Comparison of ENCODE assay signal across 10 cellular contexts in the genomic region with DNA sequence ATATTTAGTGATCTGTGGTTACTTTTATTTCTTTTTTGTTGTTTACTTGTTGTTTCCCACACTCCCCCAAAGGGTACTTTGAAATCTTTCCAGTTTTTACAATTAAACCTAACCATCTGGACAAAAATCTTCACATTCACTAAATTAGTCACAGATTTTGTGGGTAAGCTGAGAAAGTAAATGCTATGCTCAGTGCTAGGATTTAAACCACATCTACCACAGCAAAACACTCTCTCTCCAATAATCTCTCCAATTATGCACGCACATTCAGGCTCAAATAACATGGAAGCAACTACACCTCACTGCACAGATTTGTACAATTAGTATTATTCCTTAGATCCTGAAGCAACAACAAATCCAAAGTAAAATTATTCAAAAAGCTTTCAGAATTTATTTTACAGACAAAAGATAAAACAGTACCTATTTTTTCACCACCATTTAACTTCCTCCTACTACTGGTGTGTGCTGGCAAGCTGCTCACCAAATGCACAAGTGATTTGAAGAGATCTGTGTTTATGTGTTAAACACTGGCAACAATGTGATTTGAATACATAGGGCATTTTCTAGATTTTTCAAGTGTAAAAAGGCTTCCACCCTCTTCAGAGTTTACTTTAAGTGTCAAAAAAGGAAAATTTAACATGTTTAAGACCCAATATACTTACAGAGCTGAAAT. TPM values are rescaled to one million over a fixed set of nuclear protein-coding genes. Genes with fewer than 3 reads are reported as not detected.
DNase-seq lines count a peak whose midpoint lies in the region; ATAC-seq, FAIRE-seq and TF ChIP-seq lines count a peak whose summit lies in the region.
"Had no signal": no experiment of that assay in that cellular context is flagged by ENCODE, and none has a peak within 500 bp of the region (broad histone marks: within the 10 kb centered on the region; RNA-seq: fewer than 3 reads in every experiment).

No MANE protein-coding gene starts in this region.

- H3K27me3 ChIP-seq in GM23248 (replicated peaks; ENCODE audit: insufficient read depth) (no peaks in the 10 kb centered on the region), stomach (no peaks in the 10 kb centered on the region), sigmoid colon (no peaks in the 10 kb centered on the region)

- H3K27ac Mint-ChIP-seq in memory B cell = peak overlapping the region; percentile 22
- H3K27ac Mint-ChIP-seq: dendritic cell treated with granulocyte-macrophage colony-stimulating factor and Interleukin-4, amounts not matched to agents 40 ng/mL and 50 ng/mL, for 4 days; stimulated activated naive CD8-positive, alpha-beta T cell treated with anti-CD3 and anti-CD28 coated beads, Interleukin-15, amount 100 ng/mL, for 72 hours had no signal

- H3K36me3 ChIP-seq in GM23248 (ENCODE audit: low read depth) (no peaks in the 10 kb centered on the region), OCI-LY7 (ENCODE audit: insufficient read depth, low read length) (no peaks in the 10 kb centered on the region), stomach (no peaks in the 10 kb centered on the region), sigmoid colon (no peaks in the 10 kb centered on the region)

- BruUV-seq in OCI-LY7 (replicated peaks; lab: Mats Ljungman, UMichigan) = no TSS peak

- H3K9me3 Mint-ChIP-seq in memory B cell = no peaks in the 10 kb centered on the region
- H3K9me3 Mint-ChIP-seq: dendritic cell treated with granulocyte-macrophage colony-stimulating factor and Interleukin-4, amounts not matched to agents 40 ng/mL and 50 ng/mL, for 4 days; stimulated activated naive CD8-positive, alpha-beta T cell treated with anti-CD3 and anti-CD28 coated beads, Interleukin-15, amount 100 ng/mL, for 72 hours had no signal

- no peak overlapping the region for H3K27ac ChIP-seq in GM23248
- H3K27ac ChIP-seq in OCI-LY7 (ENCODE audit: low read depth, low read length, poor library complexity, severe bottlenecking) = peak overlapping the region; percentile 33
- no peak overlapping the region for H3K27ac ChIP-seq in stomach
- peak overlapping the region in 2 of 4 donors; percentile 30 to 56 for H3K27ac ChIP-seq in sigmoid colon

- CTCF ChIA-PET in OCI-LY7 (lab: Charles Lee; ENCODE audit: unreplicated experiment) = interaction anchor here (1.3 kb wide), 1 partner anchor 29 kb away, joined by 3 read pairs; no protein-coding TSS in a partner anchor

- peak overlapping the region; percentile 21 for H3K4me3 Mint-ChIP-seq in memory B cell
- H3K4me3 Mint-ChIP-seq: dendritic cell treated with granulocyte-macrophage colony-stimulating factor and Interleukin-4, amounts not matched to agents 40 ng/mL and 50 ng/mL, for 4 days; stimulated activated naive CD8-positive, alpha-beta T cell treated with anti-CD3 and anti-CD28 coated beads, Interleukin-15, amount 100 ng/mL, for 72 hours had no signal

- H2AFZ ChIP-seq in GM23248 (no peak overlapping the region), OCI-LY7 (ENCODE audit: low read length) (peak overlapping the region; percentile 0; the same call in 1 of the 2 replicates)

- H3F3A ChIP-seq in GM23248 (ENCODE audit: insufficient read depth) = no peaks in the 10 kb centered on the region

- no peaks in the 10 kb centered on the region for H3K9me2 ChIP-seq in GM23248 (ENCODE audit: insufficient read depth)
- H3K9me2 ChIP-seq in OCI-LY7 (ENCODE audit: insufficient read depth, low read length) = no peaks in the 10 kb centered on the region

- WGBS in GM23248 (ENCODE audit: low coverage in 1 of 2, low lambda C conversion rate in 2 of 2, missing lambda C conversion rate in 2 of 2), 2 experiments = 69 to 79% methylated on average over 1 of the region's 1 CpG
- WGBS in stomach, 5 donors = 78 to 88% (median 85%) methylated on average over 1 of the region's 1 CpG
- WGBS in sigmoid colon, 2 donors = 73 to 84% methylated on average over 1 of the region's 1 CpG

- H3K4me2 ChIP-seq in GM23248 (ENCODE audit: unreplicated experiment) = no peak overlapping the region
- H3K4me2 ChIP-seq in OCI-LY7 (ENCODE audit: low read length) = peak overlapping the region; percentile 64

- no peaks in the 10 kb centered on the region for H4K20me1 ChIP-seq in GM23248 (ENCODE audit: insufficient read depth)
- no peaks in the 10 kb centered on the region for H4K20me1 ChIP-seq in OCI-LY7 (ENCODE audit: insufficient read depth, low read length)

- peak; percentile 81 for ATAC-seq in GM18502 (IDR thresholded peaks at IDR 0.05; ENCODE audit: poor library complexity, unreplicated experiment)
- peak; percentile 30 for ATAC-seq in memory B cell (ENCODE audit: low read depth)
- ATAC-seq: stimulated activated naive CD8-positive, alpha-beta T cell treated with anti-CD3 and anti-CD28 coated beads, Interleukin-15, amount 100 ng/mL, for 72 hours had no signal

- H3K4me1 Mint-ChIP-seq in memory B cell = peaks cover 26% of the 10 kb centered on the region
- H3K4me1 Mint-ChIP-seq: stimulated activated naive CD8-positive, alpha-beta T cell treated with anti-CD3 and anti-CD28 coated beads, Interleukin-15, amount 100 ng/mL, for 72 hours had no signal

- no peak for FAIRE-seq in GM19239 (lab: Jason Lieb, UNC)

- no peaks in the 10 kb centered on the region for H3K27me3 Mint-ChIP-seq in memory B cell

- no peak overlapping the region for H3K4me3 ChIP-seq in GM23248
- H3K4me3 ChIP-seq in OCI-LY7 (ENCODE audit: low read depth, low read length, poor library complexity, severe bottlenecking) = peak overlapping the region; percentile 53
- H3K4me3 ChIP-seq in stomach = no peak overlapping the region
- H3K4me3 ChIP-seq in sigmoid colon = no peak overlapping the region

- POLR2A ChIA-PET in OCI-LY7 (lab: Charles Lee) = interaction anchor here (0.7 to 7.0 kb wide), 15 partner anchors 7 to 1261 kb away, joined by 3 to 82 read pairs (median 6); a partner anchor contains a TSS

- no peak for TF ChIP-seq EP300 in stomach (IDR thresholded peaks at IDR 0.05)
- TF ChIP-seq EP300 in sigmoid colon (IDR thresholded peaks at IDR 0.05) = no peak

- peaks cover 1% of the 10 kb centered on the region for H3K36me3 Mint-ChIP-seq in memory B cell

- TF ChIP-seq CTCF in OCI-LY7 (conservative IDR thresholded peaks at IDR 0.05; ENCODE audit: low read length) (no peak), stomach (IDR thresholded peaks at IDR 0.05) (no peak), sigmoid colon (IDR thresholded peaks at IDR 0.05) (no peak)

- in situ Hi-C loops in GM23248 (cut with MboI) = no loop called here

- TF ChIP-seq POLR2A in stomach (IDR thresholded peaks at IDR 0.05) (no peak), sigmoid colon (IDR thresholded peaks at IDR 0.05) (no peak)

- no peak overlapping the region for H3K9ac ChIP-seq in GM23248

- intact Hi-C loops in OCI-LY7 (cut with micrococcal nuclease; ENCODE audit: unreplicated experiment) = no loop called here
- intact Hi-C loops in stomach (cut with DNase I; ENCODE audit: low total_unique reads) = no loop called here
- intact Hi-C loops in sigmoid colon (cut with DNase I) = no loop called here

- H3K9me3 ChIP-seq in GM23248 (ENCODE audit: low read depth) (no peaks in the 10 kb centered on the region), OCI-LY7 (ENCODE audit: low read length) (no peaks in the 10 kb centered on the region), stomach (no peaks in the 10 kb centered on the region), sigmoid colon (no peaks in the 10 kb centered on the region)

- H3K79me2 ChIP-seq in GM23248 (ENCODE audit: insufficient read depth) (no peaks in the 10 kb centered on the region; the same call in 1 of the 2 replicates), OCI-LY7 (ENCODE audit: insufficient read depth, low read depth, low read length) (peaks cover 96% of the 10 kb centered on the region)

- H3K4me1 ChIP-seq in GM23248 (ENCODE audit: insufficient read depth) (peaks cover 5% of the 10 kb centered on the region; the same call in 1 of the 2 replicates), OCI-LY7 (ENCODE audit: insufficient read depth, low read length, poor library complexity, severe bottlenecking) (peaks cover 93% of the 10 kb centered on the region), stomach (peaks cover 12 to 69% (median 42%) of the 10 kb centered on the region in 4 donors), sigmoid colon (peaks cover 0 to 61% (median 42%) of the 10 kb centered on the region in 4 donors)

- DNase-seq in GM23248 (peak; percentile 35), OCI-LY7 (ENCODE audit: low spot score) (no peak), memory B cell (ENCODE audit: low spot score in 2 of 2) (no peak), GM19239 (ENCODE audit: insufficient read length, low spot score) (no peak), stomach (no peak), sigmoid colon (no peak)
- no peak for DNase-seq in activated CD4-positive, alpha-beta T cell treated with anti-CD3 and anti-CD28 coated beads for 4 hours
- DNase-seq: stimulated activated naive CD8-positive, alpha-beta T cell treated with anti-CD3 and anti-CD28 coated beads, Interleukin-15, amount 100 ng/mL, for 72 hours had no signal

RNA-seq across cellular contexts. Expression of a gene that starts 16.6 kb away (rescaled TPM):
- total RNA-seq in GM23248 (2014; rRNA removed; shearing (Covaris generic)) = 2.1 and 2.4 TPM in 2 replicates
- polyA plus RNA-seq in GM23248 (2016; fragmentation: Nextera tagmentation; extraction: Ambion mirVana) (1.1 and 1.4 TPM in 2 replicates), stomach (1 to 10 TPM; 5.5 to 8.7 (median 7.5) TPM), sigmoid colon (1 to 10 TPM; 5.1 to 9.4 (median 6.6) TPM)
- 22.6 and 25.7 TPM in 2 replicates for total RNA-seq in OCI-LY7 (2014; rRNA removed; shearing (Covaris generic))
- total RNA-seq in OCI-LY7 (2022) (58.8 and 61.4 TPM in 2 replicates), stomach (100 to 1,000 TPM in 1 of 5 donors, 10 to 100 TPM in 4; 19.0 to 386 (median 27.2) TPM), sigmoid colon (10 to 100 TPM; 17.9 to 30.7 (median 24.0) TPM)
